1 cellular context compared by ENCODE assay signal in genomic region chr22:43412808-43413785, GRCh38.
TF ChIP-seq lines count a peak whose summit lies in the region.

No MANE protein-coding gene starts in this region.

TF ChIP-seq in H1, 55 proteins besides CTCF, POLR2A, EP300 and RAD21:
- TF ChIP-seq NANOG (IDR thresholded peaks at IDR 0.05; ENCODE audit: insufficient read depth, low read depth, low read length, poor library complexity, severe bottlenecking) (no peak), TAF1 (IDR thresholded peaks at IDR 0.05; ENCODE audit: low read depth, low read length) (no peak), BACH1 (IDR thresholded peaks at IDR 0.05; ENCODE audit: low read length) (no peak), RNF2 (IDR thresholded peaks at IDR 0.05; ENCODE audit: borderline replicate concordance, low read depth, low read length, missing control alignments, poor library complexity, severe bottlenecking) (no peak), ATF2 (IDR thresholded peaks at IDR 0.05; ENCODE audit: low read length) (no peak), MAFK (IDR thresholded peaks at IDR 0.05; ENCODE audit: low read depth, low read length) (no peak), TCF12 (IDR thresholded peaks at IDR 0.05; ENCODE audit: low read depth, low read length) (no peak)
